Comparison of ENCODE assay signal across 8 cellular contexts in the genomic region with DNA sequence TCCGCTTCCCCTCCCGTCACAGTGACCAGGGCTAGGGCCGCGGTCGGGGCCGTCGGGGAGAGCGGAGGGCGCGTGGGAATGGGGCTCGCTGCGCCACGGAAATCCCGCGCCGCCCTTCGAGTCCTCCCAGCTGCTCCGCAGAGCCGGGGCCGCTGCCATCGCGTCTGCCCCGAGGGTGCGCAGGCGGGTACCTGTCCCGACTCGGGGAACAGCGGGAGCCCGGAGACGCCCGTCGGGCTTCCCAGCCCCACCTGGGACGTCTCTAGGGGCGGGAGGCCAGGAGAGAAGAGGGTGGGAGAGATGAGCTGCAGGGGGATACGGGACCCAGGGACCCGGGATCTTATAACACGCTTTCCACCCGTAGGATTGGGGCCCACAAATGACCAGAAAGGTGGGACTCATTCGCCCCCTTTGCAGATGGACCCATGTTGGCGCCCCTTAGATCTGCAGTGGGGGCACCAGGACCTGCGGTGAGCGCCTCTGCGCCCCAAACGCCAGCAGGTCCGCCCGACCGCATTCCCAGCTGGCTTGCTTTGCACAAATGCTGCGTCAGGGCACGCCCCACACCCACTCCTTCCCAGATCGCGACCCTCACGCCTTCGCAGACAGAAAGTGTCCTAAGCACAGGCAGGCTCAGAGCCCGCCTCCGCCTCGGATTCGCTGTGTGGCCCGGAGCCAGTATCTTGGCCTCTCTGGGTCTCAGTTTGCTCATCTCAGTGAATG. TPM values are rescaled to one million over a fixed set of nuclear protein-coding genes. Genes with fewer than 3 reads are reported as not detected.
DNase-seq lines count a peak whose midpoint lies in the region; ATAC-seq and TF ChIP-seq lines count a peak whose summit lies in the region.
"Not testable (repeated sequence)": the region's sequence is repeated elsewhere in the genome, so short reads cannot be mapped to it uniquely, and the experiment has no call there.
"Had no signal": no experiment of that assay in that cellular context is flagged by ENCODE, and none has a peak within 500 bp of the region (broad histone marks: within the 10 kb centered on the region; RNA-seq: fewer than 3 reads in every experiment).

No MANE protein-coding gene starts in this region.

- peak; percentile 16 for ATAC-seq in GM18907 (IDR thresholded peaks at IDR 0.05; ENCODE audit: unreplicated experiment)
- ATAC-seq in HG02852 (IDR thresholded peaks at IDR 0.05; ENCODE audit: unreplicated experiment) = peak; percentile 6
- ATAC-seq in T-helper 17 cell = peak; percentile 27
- peak; percentile 36 for ATAC-seq in left ventricle myocardium superior
- peak; percentile 7 for ATAC-seq in naive thymus-derived CD4-positive, alpha-beta T cell

- H3K9ac ChIP-seq in colonic mucosa (ENCODE audit: low read depth in 2 of 2, low read length in 2 of 2) = peak overlapping the region in 1 of 2 donors; percentile 38

- H3K4me1 ChIP-seq in colonic mucosa; naive thymus-derived CD4-positive, alpha-beta T cell (ENCODE audit: control insufficient read depth in 2 of 2, insufficient read depth in 2 of 2, low read length in 2 of 2): not testable (repeated sequence)
- peaks cover 0 to 20% (median 12%) of the 10 kb centered on the region in 6 donors for H3K4me1 ChIP-seq in spleen

- DNase-seq in T-helper 17 cell; colonic mucosa; left ventricle myocardium superior; naive thymus-derived CD4-positive, alpha-beta T cell; spleen: not testable (repeated sequence)

- TF ChIP-seq POLR2A in spleen (IDR thresholded peaks at IDR 0.05) = not testable (repeated sequence)

- intact Hi-C loops in colonic mucosa (cut with DNase I); left ventricle myocardium superior (cut with micrococcal nuclease); naive thymus-derived CD4-positive, alpha-beta T cell (cut with micrococcal nuclease): not testable (repeated sequence)
- intact Hi-C loops in spleen (cut with DNase I; ENCODE audit: low total_unique reads) = loop anchor here (10.0 kb wide), 1 partner anchor 54 kb away; no protein-coding TSS in a partner anchor

- not testable (repeated sequence) for H3K36me3 Mint-ChIP-seq in T-helper 17 cell (ENCODE audit: low read depth); naive thymus-derived CD4-positive, alpha-beta T cell

- POLR2A ChIA-PET in naive thymus-derived CD4-positive, alpha-beta T cell (lab: Charles Lee) = interaction anchor here (0.5 to 1.9 kb wide), 11 partner anchors 33 to 367 kb away, joined by 3 to 8 read pairs (median 6); a partner anchor contains a TSS

- H3K27me3 Mint-ChIP-seq in T-helper 17 cell; naive thymus-derived CD4-positive, alpha-beta T cell: not testable (repeated sequence)

- not testable (repeated sequence) for H3K36me3 ChIP-seq in colonic mucosa; naive thymus-derived CD4-positive, alpha-beta T cell (ENCODE audit: control insufficient read depth in 2 of 3, insufficient read depth in 3 of 3, low read length in 3 of 3); spleen

- CTCF ChIA-PET in naive thymus-derived CD4-positive, alpha-beta T cell (lab: Charles Lee) = interaction anchor here (0.9 to 1.3 kb wide), 5 partner anchors 10 to 160 kb away, joined by 3 to 8 read pairs (median 4); a partner anchor contains a TSS

- not testable (repeated sequence) for H3K27ac Mint-ChIP-seq in T-helper 17 cell; naive thymus-derived CD4-positive, alpha-beta T cell

- H3K27me3 ChIP-seq in colonic mucosa; naive thymus-derived CD4-positive, alpha-beta T cell (ENCODE audit: control insufficient read depth in 2 of 2, insufficient read depth in 2 of 2, low read length in 2 of 2); spleen (replicated peaks in 1 of 7): not testable (repeated sequence)

- H3K4me1 Mint-ChIP-seq in T-helper 17 cell = not testable (repeated sequence)
- peaks cover 0 to 10% (median 7%) of the 10 kb centered on the region in 7 donors for H3K4me1 Mint-ChIP-seq in naive thymus-derived CD4-positive, alpha-beta T cell

- peak overlapping the region; percentile 10 for H3K4me3 ChIP-seq in colonic mucosa
- peak overlapping the region; percentile 33 for H3K4me3 ChIP-seq in naive thymus-derived CD4-positive, alpha-beta T cell (ENCODE audit: low read length)
- H3K4me3 ChIP-seq in spleen = peak overlapping the region; percentile 23 to 68 (median 39)

- WGBS in spleen, 5 donors = 1 to 8% (median 5%) methylated on average over 10 to 27 of the region's 58 CpGs; no CpG with 5 or more reads in 1 of the 5 donors

- TF ChIP-seq CTCF in colonic mucosa (IDR thresholded peaks at IDR 0.05); spleen (IDR thresholded peaks at IDR 0.05 in 8 of 11, conservative IDR thresholded peaks at IDR 0.05 in 3 of 11): not testable (repeated sequence)

- not testable (repeated sequence) for H3K9me3 Mint-ChIP-seq in naive thymus-derived CD4-positive, alpha-beta T cell

- not testable (repeated sequence) for H3K9me3 ChIP-seq in T-helper 17 cell (ENCODE audit: control insufficient read depth, low read length, poor library complexity, severe bottlenecking); colonic mucosa; naive thymus-derived CD4-positive, alpha-beta T cell (ENCODE audit: control insufficient read depth in 2 of 3, low read length in 3 of 3); spleen

- H3K4me3 Mint-ChIP-seq in T-helper 17 cell = not testable (repeated sequence)
- H3K4me3 Mint-ChIP-seq in naive thymus-derived CD4-positive, alpha-beta T cell = peak overlapping the region in 4 of 10 donors; percentile 62 to 74 (median 67)

- H3K27ac ChIP-seq in colonic mucosa (peak overlapping the region; percentile 41), spleen (peak overlapping the region; percentile 63 to 89 (median 83))
- not testable (repeated sequence) for H3K27ac ChIP-seq in naive thymus-derived CD4-positive, alpha-beta T cell (ENCODE audit: low read depth, low read length)

RNA-seq across cellular contexts. Expression of a gene that starts 2.9 kb away (rescaled TPM):
- total RNA-seq in T-helper 17 cell (not detected), colonic mucosa (not detected), left ventricle myocardium superior (not detected), spleen (1 to 10 TPM in 1 of 7 donors, not detected in 6; 4.4 TPM)
- total RNA-seq in naive thymus-derived CD4-positive, alpha-beta T cell = not detected
- polyA plus RNA-seq in naive thymus-derived CD4-positive, alpha-beta T cell = not detected
- polyA plus RNA-seq in spleen = 1 to 10 TPM in 2 of 3 donors, under 1 TPM in 1; 0.52 to 7.4 (median 5.1) TPM
- total RNA-seq: activated CD4-positive, alpha-beta memory T cell treated with anti-CD3 and anti-CD28 coated beads, Interleukin-2, amount 10 ng/mL, durations not matched to agents 7 days and 5 days had no signal

RNA-seq across cellular contexts. Expression of a gene that starts 18.6 kb away (rescaled TPM):
- total RNA-seq in T-helper 17 cell = not detected
- total RNA-seq in colonic mucosa = not detected
- not detected for total RNA-seq in left ventricle myocardium superior
- not detected for total RNA-seq in naive thymus-derived CD4-positive, alpha-beta T cell
- not detected for polyA plus RNA-seq in naive thymus-derived CD4-positive, alpha-beta T cell
- total RNA-seq in spleen = 10 to 100 TPM in 2 of 7 donors, 1 to 10 TPM in 2, not detected in 3; 1.1 to 60.3 (median 17.5) TPM
- polyA plus RNA-seq in spleen = 100 to 1,000 TPM in 2 of 3 donors, 1 to 10 TPM in 1; 1.1 to 167 (median 116) TPM
- total RNA-seq: activated CD4-positive, alpha-beta memory T cell treated with anti-CD3 and anti-CD28 coated beads, Interleukin-2, amount 10 ng/mL, durations not matched to agents 7 days and 5 days had no signal

RNA-seq across cellular contexts. Expression of a gene that starts 26.1 kb away (rescaled TPM):
- 1 to 10 TPM; 6.8 to 9.0 TPM for total RNA-seq in T-helper 17 cell
- total RNA-seq in colonic mucosa = 1 to 10 TPM; 5.2 to 5.7 TPM
- not detected for total RNA-seq in left ventricle myocardium superior
- 1 to 10 TPM; 2.5 to 5.1 (median 2.7) TPM for total RNA-seq in naive thymus-derived CD4-positive, alpha-beta T cell
- under 1 TPM in 1 of 2 donors, not detected in 1; 0.84 TPM for polyA plus RNA-seq in naive thymus-derived CD4-positive, alpha-beta T cell
- total RNA-seq in spleen = 10 to 100 TPM in 5 of 7 donors, 1 to 10 TPM in 2; 9.0 to 25.6 (median 12.6) TPM
- 10 to 100 TPM; 15.2 to 33.3 (median 29.1) TPM for polyA plus RNA-seq in spleen

RNA-seq across cellular contexts. Expression of a gene that starts 42.4 kb away (rescaled TPM):
- total RNA-seq in T-helper 17 cell (1 to 10 TPM; 1.7 to 2.4 TPM), colonic mucosa (1,000 to 10,000 TPM; 6,357 to 8,309 TPM), left ventricle myocardium superior (0.47 TPM), spleen (1 to 10 TPM; 1.1 to 7.5 (median 2.8) TPM)
- 1 to 10 TPM; 2.3 to 9.8 (median 7.2) TPM for total RNA-seq in naive thymus-derived CD4-positive, alpha-beta T cell
- under 1 TPM; 0.13 to 0.31 TPM for polyA plus RNA-seq in naive thymus-derived CD4-positive, alpha-beta T cell
- 1 to 10 TPM; 2.9 to 9.6 (median 9.3) TPM for polyA plus RNA-seq in spleen
